In the genomic region with DNA sequence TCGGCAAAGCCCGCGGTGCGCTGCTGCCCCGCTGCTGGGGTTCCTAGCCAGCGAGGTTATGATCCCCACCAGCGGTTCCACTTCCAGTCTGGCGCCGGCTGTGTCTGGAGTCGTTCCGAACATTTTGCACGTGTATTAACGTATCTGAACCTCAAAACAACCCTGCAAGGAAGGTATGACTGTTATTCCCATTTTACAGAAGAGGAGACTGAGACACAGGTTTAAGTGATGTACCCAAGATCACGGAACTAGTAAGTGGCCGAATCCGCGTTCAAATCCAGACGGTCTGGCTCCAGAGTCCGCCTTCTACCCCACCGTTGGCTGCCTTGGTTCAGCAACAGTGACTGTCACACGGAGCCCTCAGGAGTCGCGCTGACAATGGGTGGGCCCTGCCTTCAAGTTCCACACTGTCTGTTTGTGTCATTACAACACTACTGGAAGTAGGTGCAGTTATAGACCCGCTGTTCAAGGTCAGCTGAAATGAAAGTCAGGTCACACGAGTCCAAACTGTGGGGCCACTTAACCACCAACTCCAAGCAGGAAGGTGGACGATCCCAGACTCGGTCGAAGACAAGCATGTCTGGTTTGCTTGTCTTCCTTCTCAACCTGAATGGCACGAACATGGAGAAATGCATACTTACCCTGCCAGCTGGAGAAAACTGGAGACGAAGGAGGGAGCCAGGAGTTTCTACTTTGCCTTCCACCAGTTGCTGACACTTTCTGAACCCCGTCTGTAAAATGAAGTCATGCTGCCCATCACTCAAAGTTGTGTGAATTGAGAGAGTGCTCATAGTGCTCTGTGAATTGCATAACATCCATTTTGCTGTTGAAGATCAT, we compare ENCODE assay signal across 8 cellular contexts. TPM values are rescaled to one million over a fixed set of nuclear protein-coding genes. Genes with fewer than 3 reads are reported as not detected.
A peak's percentile ranks its signal among the peaks of the same experiment; 100 is the strongest.
DNase-seq lines count a peak whose midpoint lies in the region; ATAC-seq and TF ChIP-seq lines count a peak whose summit lies in the region.

No MANE protein-coding gene starts in this region.

- POLR2A ChIA-PET in A673 (lab: Charles Lee; ENCODE audit: low non-redundant PET): no interaction called here

- ATAC-seq in HG03095 (IDR thresholded peaks at IDR 0.05; ENCODE audit: unreplicated experiment): no peak

- no TSS peak for BruUV-seq in A673 (replicated peaks; lab: Mats Ljungman, UMichigan)

- H3K27me3 ChIP-seq in A673 (replicated peaks; ENCODE audit: insufficient read depth, low read depth, low read length, poor library complexity) (peaks cover 13% of the 10 kb centered on the region), mucosa of rectum (ENCODE audit: control insufficient read depth in 2 of 2, insufficient read depth in 2 of 2, low read length in 2 of 2) (peaks cover 0 to 10% of the 10 kb centered on the region in 2 donors)

- in situ Hi-C loops in KBM-7 (cut with MboI; ENCODE audit: low pct_unique_long_range_greater_than_20kb, low sequenced_read_pairs): no loop called here

- H3K36me3 ChIP-seq in A673 (ENCODE audit: insufficient read depth, low read length, poor library complexity, severe bottlenecking) (no peaks in the 10 kb centered on the region), mucosa of rectum (ENCODE audit: control insufficient read depth in 2 of 2, insufficient read depth in 2 of 2, low read length in 2 of 2) (peaks cover 0 to 3% of the 10 kb centered on the region in 2 donors)

- intact Hi-C loops in A673 (cut with micrococcal nuclease; ENCODE audit: unreplicated experiment): loop anchor here (5.0 kb wide), 1 partner anchor 73 kb away; no protein-coding TSS in a partner anchor

- CTCF ChIA-PET in A673 (lab: Charles Lee): no interaction called here

- H3K4me1 ChIP-seq in A673 (ENCODE audit: insufficient read depth, low read length, poor library complexity, severe bottlenecking) (peaks cover 6% of the 10 kb centered on the region), mucosa of rectum (ENCODE audit: control insufficient read depth in 2 of 2, insufficient read depth in 2 of 2, low read length in 2 of 2) (peaks cover 17% of the 10 kb centered on the region in 2 donors)

- H3K4me3 ChIP-seq in A673 (ENCODE audit: low read depth, low read length, poor library complexity, severe bottlenecking): peak overlapping the region; percentile 66
- peak overlapping the region; percentile 76 to 83 for H3K4me3 ChIP-seq in mucosa of rectum (ENCODE audit: low read length in 2 of 2)

- H3K9me3 ChIP-seq in A673 (ENCODE audit: low read depth, low read length, poor library complexity, severe bottlenecking) (no peaks in the 10 kb centered on the region), mucosa of rectum (ENCODE audit: control insufficient read depth in 2 of 2, low read length in 2 of 2) (no peaks in the 10 kb centered on the region)

- peak overlapping the region; percentile 26 to 79 for H3K9ac ChIP-seq in mucosa of rectum (ENCODE audit: low read depth in 1 of 2, low read length in 2 of 2)

- peak overlapping the region; percentile 81 for H3K27ac ChIP-seq in A673 (ENCODE audit: low read depth, low read length, poor library complexity, severe bottlenecking)
- peak overlapping the region; percentile 49 for H3K27ac ChIP-seq in caudate nucleus (ENCODE audit: low read depth, low read length)
- H3K27ac ChIP-seq in mucosa of rectum (ENCODE audit: low read depth in 2 of 2, low read length in 2 of 2): peak overlapping the region; percentile 41 to 74

- TF ChIP-seq CTCF in A673 (conservative IDR thresholded peaks at IDR 0.05; ENCODE audit: low read depth, low read length): no peak

- DNase-seq in A673 (ENCODE audit: low spot score): no peak
- DNase-seq in KG1 (lab: John Stamatoyannopoulos, UW): peak; percentile 62
- no peak for DNase-seq in caudate nucleus (lab: John Stamatoyannopoulos, UW)
- no peak for DNase-seq in KBM-7
- no peak for DNase-seq in NCI-H510A (lab: John Stamatoyannopoulos, UW)
- DNase-seq in RKO (ENCODE audit: low spot score): no peak

RNA-seq across cellular contexts. Expression of a gene that starts 0.8 kb away (rescaled TPM):
- 11.5 and 11.9 TPM in 2 replicates for total RNA-seq in A673 (2021)

RNA-seq across cellular contexts. Expression of a gene that starts 21.8 kb away (rescaled TPM):
- 0.50 and 0.69 TPM in 2 replicates for total RNA-seq in A673 (2021)

RNA-seq across cellular contexts. Expression of a gene that starts 43.7 kb away (rescaled TPM):
- 0.20 and 0.24 TPM in 2 replicates for total RNA-seq in A673 (2021)
